1 cellular context compared by ENCODE assay signal in genomic region chr17:48593840-48594411, GRCh38.
TF ChIP-seq lines count a peak whose summit lies in the region.

No MANE protein-coding gene starts in this region.

TF ChIP-seq in HEK293, 187 proteins besides CTCF, POLR2A, EP300 and RAD21 (continued from another document):
- TF ChIP-seq ZNF24 (tag by site-specific recombination; IDR thresholded peaks at IDR 0.05), result peak; percentile 42; the same call in 1 of the 2 replicates
- no peak for TF ChIP-seq ZNF518A (tag by site-specific recombination; conservative IDR thresholded peaks at IDR 0.05; ENCODE audit: low read depth)
- TF ChIP-seq, protein P1, sequence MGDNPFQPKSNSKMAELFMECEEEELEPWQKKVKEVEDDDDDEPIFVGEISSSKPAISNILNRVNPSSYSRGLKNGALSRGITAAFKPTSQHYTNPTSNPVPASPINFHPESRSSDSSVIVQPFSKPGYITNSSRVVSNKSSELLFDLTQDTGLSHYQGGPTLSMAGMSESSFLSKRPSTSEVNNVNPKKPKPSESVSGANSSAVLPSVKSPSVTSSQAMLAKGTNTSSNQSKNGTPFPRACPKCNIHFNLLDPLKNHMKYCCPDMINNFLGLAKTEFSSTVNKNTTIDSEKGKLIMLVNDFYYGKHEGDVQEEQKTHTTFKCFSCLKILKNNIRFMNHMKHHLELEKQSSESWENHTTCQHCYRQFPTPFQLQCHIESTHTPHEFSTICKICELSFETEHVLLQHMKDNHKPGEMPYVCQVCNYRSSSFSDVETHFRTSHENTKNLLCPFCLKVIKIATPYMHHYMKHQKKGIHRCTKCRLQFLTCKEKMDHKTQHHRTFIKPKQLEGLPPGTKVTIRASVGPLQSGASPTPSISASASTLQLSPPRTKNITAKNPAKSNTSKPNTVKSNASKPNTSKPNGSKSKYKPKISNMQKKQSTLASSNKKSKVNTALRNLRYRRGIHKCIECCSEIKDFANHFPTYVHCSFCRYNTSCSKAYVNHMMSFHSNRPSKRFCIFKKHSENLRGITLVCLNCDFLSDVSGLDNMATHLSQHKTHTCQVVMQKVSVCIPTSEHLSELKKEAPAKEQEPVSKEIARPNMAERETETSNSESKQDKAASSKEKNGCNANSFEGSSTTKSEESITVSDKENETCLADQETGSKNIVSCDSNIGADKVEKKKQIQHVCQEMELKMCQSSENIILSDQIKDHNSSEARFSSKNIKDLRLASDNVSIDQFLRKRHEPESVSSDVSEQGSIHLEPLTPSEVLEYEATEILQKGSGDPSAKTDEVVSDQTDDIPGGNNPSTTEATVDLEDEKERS (tag by site-specific recombination; IDR thresholded peaks at IDR 0.05), result no peak
- TF ChIP-seq ZNF626 (tag by site-specific recombination; IDR thresholded peaks at IDR 0.05), result no peak
- 0 out of 2 replicates have a peak, but pooled peaks have one; percentile 38 for TF ChIP-seq ZNF792 (tag by site-specific recombination; IDR thresholded peaks at IDR 0.05)
- no peak for TF ChIP-seq ZNF785 (tag by site-specific recombination; IDR thresholded peaks at IDR 0.05)
- TF ChIP-seq ZNF112 (tag by site-specific recombination; IDR thresholded peaks at IDR 0.05), result no peak
- no peak for TF ChIP-seq ZNF610 (tag by site-specific recombination; IDR thresholded peaks at IDR 0.05; ENCODE audit: borderline replicate concordance)
- TF ChIP-seq ZBTB7A (tag by site-specific recombination; IDR thresholded peaks at IDR 0.05; ENCODE audit: low read depth), result no peak
- TF ChIP-seq, protein P2, sequence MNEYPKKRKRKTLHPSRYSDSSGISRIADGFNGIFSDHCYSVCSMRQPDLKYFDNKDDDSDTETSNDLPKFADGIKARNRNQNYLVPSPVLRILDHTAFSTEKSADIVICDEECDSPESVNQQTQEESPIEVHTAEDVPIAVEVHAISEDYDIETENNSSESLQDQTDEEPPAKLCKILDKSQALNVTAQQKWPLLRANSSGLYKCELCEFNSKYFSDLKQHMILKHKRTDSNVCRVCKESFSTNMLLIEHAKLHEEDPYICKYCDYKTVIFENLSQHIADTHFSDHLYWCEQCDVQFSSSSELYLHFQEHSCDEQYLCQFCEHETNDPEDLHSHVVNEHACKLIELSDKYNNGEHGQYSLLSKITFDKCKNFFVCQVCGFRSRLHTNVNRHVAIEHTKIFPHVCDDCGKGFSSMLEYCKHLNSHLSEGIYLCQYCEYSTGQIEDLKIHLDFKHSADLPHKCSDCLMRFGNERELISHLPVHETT (tag by site-specific recombination; IDR thresholded peaks at IDR 0.05), result no peak
- TF ChIP-seq, protein P3, sequence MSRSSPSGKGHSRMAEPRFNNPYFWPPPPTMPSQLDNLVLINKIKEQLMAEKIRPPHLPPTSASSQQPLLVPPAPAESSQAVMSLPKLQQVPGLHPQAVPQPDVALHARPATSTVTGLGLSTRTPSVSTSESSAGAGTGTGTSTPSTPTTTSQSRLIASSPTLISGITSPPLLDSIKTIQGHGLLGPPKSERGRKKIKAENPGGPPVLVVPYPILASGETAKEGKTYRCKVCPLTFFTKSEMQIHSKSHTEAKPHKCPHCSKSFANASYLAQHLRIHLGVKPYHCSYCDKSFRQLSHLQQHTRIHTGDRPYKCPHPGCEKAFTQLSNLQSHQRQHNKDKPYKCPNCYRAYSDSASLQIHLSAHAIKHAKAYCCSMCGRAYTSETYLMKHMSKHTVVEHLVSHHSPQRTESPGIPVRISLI (tag by site-specific recombination; IDR thresholded peaks at IDR 0.05), result no peak
- TF ChIP-seq ZNF585B (tag by site-specific recombination; IDR thresholded peaks at IDR 0.05), result no peak
- TF ChIP-seq, protein P4, sequence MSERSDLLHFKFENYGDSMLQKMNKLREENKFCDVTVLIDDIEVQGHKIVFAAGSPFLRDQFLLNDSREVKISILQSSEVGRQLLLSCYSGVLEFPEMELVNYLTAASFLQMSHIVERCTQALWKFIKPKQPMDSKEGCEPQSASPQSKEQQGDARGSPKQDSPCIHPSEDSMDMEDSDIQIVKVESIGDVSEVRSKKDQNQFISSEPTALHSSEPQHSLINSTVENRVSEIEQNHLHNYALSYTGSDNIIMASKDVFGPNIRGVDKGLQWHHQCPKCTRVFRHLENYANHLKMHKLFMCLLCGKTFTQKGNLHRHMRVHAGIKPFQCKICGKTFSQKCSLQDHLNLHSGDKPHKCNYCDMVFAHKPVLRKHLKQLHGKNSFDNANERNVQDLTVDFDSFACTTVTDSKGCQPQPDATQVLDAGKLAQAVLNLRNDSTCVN (tag by site-specific recombination; optimal IDR thresholded peaks at IDR 0.05), result peak; percentile 81
- no peak for TF ChIP-seq ZNF248 (tag by site-specific recombination; IDR thresholded peaks at IDR 0.05)
- TF ChIP-seq ZNF433 (tag by site-specific recombination; IDR thresholded peaks at IDR 0.05; ENCODE audit: low read depth), result no peak
- no peak for TF ChIP-seq ZNF26 (tag by site-specific recombination; IDR thresholded peaks at IDR 0.05)
- no peak for TF ChIP-seq ZNF266 (tag by site-specific recombination; IDR thresholded peaks at IDR 0.05; ENCODE audit: low read depth)
- TF ChIP-seq ZNF521 (tag by site-specific recombination; IDR thresholded peaks at IDR 0.05), result no peak
- TF ChIP-seq ZNF677 (tag by site-specific recombination; IDR thresholded peaks at IDR 0.05), result no peak
- TF ChIP-seq ZBTB21 (tag by site-specific recombination; IDR thresholded peaks at IDR 0.05), result peak; percentile 87
- TF ChIP-seq ZNF423 (tag by site-specific recombination; IDR thresholded peaks at IDR 0.05), result peak; percentile 37; the same call in 1 of the 2 replicates
- no peak for TF ChIP-seq ZNF837 (tag by site-specific recombination; IDR thresholded peaks at IDR 0.05)
- no peak for TF ChIP-seq ZNF174 (tag by site-specific recombination; IDR thresholded peaks at IDR 0.05)
- peak; percentile 85 for TF ChIP-seq ZXDB (tag by site-specific recombination; IDR thresholded peaks at IDR 0.05)
- TF ChIP-seq, protein P5, sequence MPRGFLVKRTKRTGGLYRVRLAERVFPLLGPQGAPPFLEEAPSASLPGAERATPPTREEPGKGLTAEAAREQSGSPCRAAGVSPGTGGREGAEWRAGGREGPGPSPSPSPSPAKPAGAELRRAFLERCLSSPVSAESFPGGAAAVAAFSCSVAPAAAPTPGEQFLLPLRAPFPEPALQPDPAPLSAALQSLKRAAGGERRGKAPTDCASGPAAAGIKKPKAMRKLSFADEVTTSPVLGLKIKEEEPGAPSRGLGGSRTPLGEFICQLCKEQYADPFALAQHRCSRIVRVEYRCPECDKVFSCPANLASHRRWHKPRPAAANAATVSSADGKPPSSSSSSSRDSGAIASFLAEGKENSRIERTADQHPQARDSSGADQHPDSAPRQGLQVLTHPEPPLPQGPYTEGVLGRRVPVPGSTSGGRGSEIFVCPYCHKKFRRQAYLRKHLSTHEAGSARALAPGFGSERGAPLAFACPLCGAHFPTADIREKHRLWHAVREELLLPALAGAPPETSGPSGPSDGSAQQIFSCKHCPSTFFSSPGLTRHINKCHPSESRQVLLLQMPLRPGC (tag by site-specific recombination; IDR thresholded peaks at IDR 0.05), result 0 out of 2 replicates have a peak, but pooled peaks have one; percentile 58
- TF ChIP-seq TSHZ1 (tag by site-specific recombination; IDR thresholded peaks at IDR 0.05; ENCODE audit: borderline replicate concordance), result no peak; the same call in 1 of the 2 replicates
- no peak for TF ChIP-seq ZNF544 (tag by site-specific recombination; IDR thresholded peaks at IDR 0.05)
- no peak for TF ChIP-seq ZNF830 (tag by site-specific recombination; IDR thresholded peaks at IDR 0.05; ENCODE audit: low read depth)
- no peak for TF ChIP-seq ZNF473 (tag by site-specific recombination; IDR thresholded peaks at IDR 0.05)
- TF ChIP-seq ZNF843 (tag by site-specific recombination; IDR thresholded peaks at IDR 0.05), result peak; percentile 83
- TF ChIP-seq ZNF354C (tag by site-specific recombination; IDR thresholded peaks at IDR 0.05; ENCODE audit: borderline replicate concordance, low read depth), result no peak
- peak; percentile 95 for TF ChIP-seq PRDM1 (tag by site-specific recombination; IDR thresholded peaks at IDR 0.05)
- TF ChIP-seq ZNF223 (tag by site-specific recombination; IDR thresholded peaks at IDR 0.05), result no peak
- no peak for TF ChIP-seq ZNF670 (tag by site-specific recombination; IDR thresholded peaks at IDR 0.05; ENCODE audit: low read depth)
